In genomic region chr2:215567504-215567903, GRCh38 we compare ENCODE assay signal across 14 cellular contexts.
DNase-seq lines count a peak whose midpoint lies in the region; ATAC-seq and TF ChIP-seq lines count a peak whose summit lies in the region.
"Had no signal": no experiment of that assay in that cellular context is flagged by ENCODE, and none has a peak within 500 bp of the region (broad histone marks: within the 10 kb centered on the region; RNA-seq: fewer than 3 reads in every experiment).

No MANE protein-coding gene starts in this region.

- H4K20me1 ChIP-seq in GM23338 (replicated peaks; ENCODE audit: insufficient read depth) = no peaks in the 10 kb centered on the region

- H3K27ac ChIP-seq in GM23338 (ENCODE audit: low read depth) = no peak overlapping the region
- H3K27ac ChIP-seq: testis had no signal

- H3K27me3 Mint-ChIP-seq in GM23338 (ENCODE audit: insufficient read depth, low read depth, poor library complexity) (peaks cover 2% of the 10 kb centered on the region), mesothelial cell of epicardium (ENCODE audit: low read depth) (no peaks in the 10 kb centered on the region)
- H3K27me3 Mint-ChIP-seq: brain had no signal

- ATAC-seq in GM19351 (IDR thresholded peaks at IDR 0.05; ENCODE audit: unreplicated experiment) (peak; percentile 76), HG02852 (IDR thresholded peaks at IDR 0.05; ENCODE audit: unreplicated experiment) (peak; percentile 91), HG03565 (IDR thresholded peaks at IDR 0.05; ENCODE audit: unreplicated experiment) (peak; percentile 72), GM23338 (no peak)
- ATAC-seq: left colon had no signal

- H3K9me2 ChIP-seq in GM23338 (ENCODE audit: insufficient read depth) = peaks cover 12% of the 10 kb centered on the region; the same call in 1 of the 2 replicates

- TF ChIP-seq CTCF in GM12865 (IDR thresholded peaks at IDR 0.05; ENCODE audit: insufficient read depth, low read depth, low read length, missing control alignments) (no peak), GM23338 (conservative IDR thresholded peaks at IDR 0.05; ENCODE audit: low read depth in 2 of 2) (no peak), mesothelial cell of epicardium (IDR thresholded peaks at IDR 0.05; ENCODE audit: unreplicated experiment) (no peak)

- no peaks in the 10 kb centered on the region for H3F3A ChIP-seq in GM23338 (replicated peaks; ENCODE audit: low read depth)

- no peaks in the 10 kb centered on the region for H3K79me2 ChIP-seq in GM23338 (replicated peaks; ENCODE audit: insufficient read depth)

- no peaks in the 10 kb centered on the region for H3K9me3 Mint-ChIP-seq in GM23338
- H3K9me3 Mint-ChIP-seq in mesothelial cell of epicardium = peaks cover 9% of the 10 kb centered on the region
- H3K9me3 Mint-ChIP-seq: brain had no signal

- H3K36me3 Mint-ChIP-seq in GM23338 (ENCODE audit: low read depth) = no peaks in the 10 kb centered on the region
- H3K36me3 Mint-ChIP-seq in mesothelial cell of epicardium = no peaks in the 10 kb centered on the region
- H3K36me3 Mint-ChIP-seq: brain had no signal

- H3K4me2 ChIP-seq in GM23338 = no peak overlapping the region

- no peak overlapping the region for H3K27ac Mint-ChIP-seq in GM23338
- H3K27ac Mint-ChIP-seq in mesothelial cell of epicardium = no peak overlapping the region
- H3K27ac Mint-ChIP-seq: brain had no signal

- H3K4me1 ChIP-seq in GM23338 (ENCODE audit: insufficient read depth) = no peaks in the 10 kb centered on the region
- H3K4me1 ChIP-seq: testis had no signal

- H3K4me1 Mint-ChIP-seq in GM23338 (no peaks in the 10 kb centered on the region), mesothelial cell of epicardium (no peaks in the 10 kb centered on the region)

- H2AFZ ChIP-seq in GM23338 = no peak overlapping the region

- DNase-seq in GM12865 (ENCODE audit: low read depth) (peak; percentile 24), GM23338 (ENCODE audit: low spot score) (no peak), activated gamma-delta T cell treated with Interleukin-2 at 50 U/mL for 16 hours (no peak), mesothelial cell of epicardium (ENCODE audit: low spot score in 2 of 2, unreplicated experiment in 2 of 2) (no peak), KG1 (lab: John Stamatoyannopoulos, UW) (no peak)
- DNase-seq: activated gamma-delta T cell, hippocampal formation, left colon, NCI-H2029 treated with DMSO at 0.1 percent for 48 hours, testis had no signal

- H3K4me3 Mint-ChIP-seq in GM23338 (no peak overlapping the region), mesothelial cell of epicardium (no peak overlapping the region)
- H3K4me3 Mint-ChIP-seq: brain had no signal

- H3K27me3 ChIP-seq in GM23338 (ENCODE audit: insufficient read depth) = no peaks in the 10 kb centered on the region
- H3K27me3 ChIP-seq: testis had no signal

- H3K36me3 ChIP-seq in GM23338 (ENCODE audit: insufficient read depth) = no peaks in the 10 kb centered on the region

- H3K4me3 ChIP-seq in GM12865 (ENCODE audit: low read depth, low read length) (no peak overlapping the region), GM23338 (no peak overlapping the region)
- H3K4me3 ChIP-seq: testis had no signal

TF ChIP-seq in GM23338, 12 proteins besides CTCF, POLR2A, EP300 and RAD21 (continues in another document):
- TF ChIP-seq ZNF462 (CRISPR knock-in tag; IDR thresholded peaks at IDR 0.05) (no peak), JUNB (IDR thresholded peaks at IDR 0.05; ENCODE audit: unreplicated experiment) (no peak), REST (IDR thresholded peaks at IDR 0.05; ENCODE audit: unreplicated experiment) (no peak), NANOG (IDR thresholded peaks at IDR 0.05; ENCODE audit: borderline replicate concordance) (no peak), ZNF331 (CRISPR knock-in tag; IDR thresholded peaks at IDR 0.05; ENCODE audit: low read depth) (no peak), STAT1 (IDR thresholded peaks at IDR 0.05; ENCODE audit: unreplicated experiment) (no peak), ZNF114 (CRISPR knock-in tag; IDR thresholded peaks at IDR 0.05) (no peak)
